In the genomic region with DNA sequence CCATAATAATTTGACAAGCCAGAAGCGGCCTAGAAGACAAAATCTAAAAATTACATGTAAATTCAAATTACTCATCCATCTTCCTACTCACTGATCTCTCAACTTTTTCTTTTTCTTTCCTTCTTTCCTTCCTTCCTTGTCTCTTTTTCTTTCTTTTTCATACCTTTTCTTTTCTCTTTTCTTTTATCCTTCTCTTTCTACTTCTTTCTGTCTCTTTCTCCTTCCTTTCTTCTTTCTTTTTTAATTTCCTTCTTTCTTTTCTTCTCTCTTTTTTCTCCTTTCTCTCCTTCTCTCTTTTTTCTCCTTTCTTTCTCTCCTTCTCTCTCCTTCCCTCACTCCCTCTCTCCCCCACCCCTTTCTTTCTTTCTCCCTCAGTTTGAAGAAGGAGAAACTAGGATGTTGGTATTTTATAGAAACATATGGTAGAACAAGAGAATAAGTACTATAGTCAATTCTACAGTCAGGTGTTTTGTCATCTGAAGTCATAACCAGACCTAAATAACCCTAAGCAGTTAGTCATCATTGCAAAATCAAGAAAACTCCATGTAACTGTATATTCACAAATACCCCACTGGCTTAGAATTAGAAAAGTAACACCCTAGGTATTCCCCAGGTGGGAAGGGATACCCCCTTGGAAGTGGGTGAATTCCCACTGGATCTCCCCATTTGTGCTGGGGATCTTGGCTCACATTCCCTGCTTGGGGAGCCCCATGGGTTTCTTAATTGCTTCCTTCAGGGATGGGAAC, we compare ENCODE assay signal across 1 cellular context.
A peak's percentile ranks its signal among the peaks of the same experiment; 100 is the strongest.
TF ChIP-seq lines count a peak whose summit lies in the region.

No MANE protein-coding gene starts in this region.

TF ChIP-seq in GM12878, 131 proteins besides CTCF, POLR2A, EP300 and RAD21 (continued from another document):
- TF ChIP-seq CUX1 (IDR thresholded peaks at IDR 0.05; ENCODE audit: insufficient replicate concordance, low read depth, low read length) (no peak), RUNX3 (IDR thresholded peaks at IDR 0.05; ENCODE audit: low read length) (peak; percentile 34; the same call in 1 of the 2 replicates), IRF3 (IDR thresholded peaks at IDR 0.05) (no peak), ZNF384 (IDR thresholded peaks at IDR 0.05; ENCODE audit: borderline replicate concordance, low read depth, low read length) (no peak), MLLT1 (IDR thresholded peaks at IDR 0.05) (peak; percentile 84; the same call in 1 of the 2 replicates), STAT3 (IDR thresholded peaks at IDR 0.05; ENCODE audit: low read depth, low read length) (no peak), FOXM1 (IDR thresholded peaks at IDR 0.05; ENCODE audit: low read depth, low read length) (no peak; the same call in none of the 2 replicates), EZH2 (IDR thresholded peaks at IDR 0.05; ENCODE audit: borderline replicate concordance, control insufficient read depth, low read depth, low read length) (no peak), PML (IDR thresholded peaks at IDR 0.05; ENCODE audit: low read length) (no peak), HDGF (IDR thresholded peaks at IDR 0.05) (peak; percentile 79; the same call in 1 of the 2 replicates), NR2F1 (conservative IDR thresholded peaks at IDR 0.05) (no peak), IRF4 (IDR thresholded peaks at IDR 0.05; ENCODE audit: low read depth, low read length) (no peak), POLR2AphosphoS2 (IDR thresholded peaks at IDR 0.05; ENCODE audit: low read depth, low read length) (no peak), TARDBP (IDR thresholded peaks at IDR 0.05; ENCODE audit: borderline replicate concordance) (no peak), RELA (IDR thresholded peaks at IDR 0.05; ENCODE audit: borderline replicate concordance, partially characterized antibody) (no peak), CEBPB (IDR thresholded peaks at IDR 0.05; ENCODE audit: borderline replicate concordance in 1 of 2, low read depth in 2 of 2, low read length in 2 of 2) (no peak), SMC3 (IDR thresholded peaks at IDR 0.05; ENCODE audit: borderline replicate concordance, low read length) (no peak), ATF3 (IDR thresholded peaks at IDR 0.05; ENCODE audit: borderline replicate concordance, extremely low read depth, low read depth, low read length) (no peak), CHD4 (IDR thresholded peaks at IDR 0.05) (no peak)
- TF ChIP-seq, protein P1, sequence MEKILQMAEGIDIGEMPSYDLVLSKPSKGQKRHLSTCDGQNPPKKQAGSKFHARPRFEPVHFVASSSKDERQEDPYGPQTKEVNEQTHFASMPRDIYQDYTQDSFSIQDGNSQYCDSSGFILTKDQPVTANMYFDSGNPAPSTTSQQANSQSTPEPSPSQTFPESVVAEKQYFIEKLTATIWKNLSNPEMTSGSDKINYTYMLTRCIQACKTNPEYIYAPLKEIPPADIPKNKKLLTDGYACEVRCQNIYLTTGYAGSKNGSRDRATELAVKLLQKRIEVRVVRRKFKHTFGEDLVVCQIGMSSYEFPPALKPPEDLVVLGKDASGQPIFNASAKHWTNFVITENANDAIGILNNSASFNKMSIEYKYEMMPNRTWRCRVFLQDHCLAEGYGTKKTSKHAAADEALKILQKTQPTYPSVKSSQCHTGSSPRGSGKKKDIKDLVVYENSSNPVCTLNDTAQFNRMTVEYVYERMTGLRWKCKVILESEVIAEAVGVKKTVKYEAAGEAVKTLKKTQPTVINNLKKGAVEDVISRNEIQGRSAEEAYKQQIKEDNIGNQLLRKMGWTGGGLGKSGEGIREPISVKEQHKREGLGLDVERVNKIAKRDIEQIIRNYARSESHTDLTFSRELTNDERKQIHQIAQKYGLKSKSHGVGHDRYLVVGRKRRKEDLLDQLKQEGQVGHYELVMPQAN (conservative IDR thresholded peaks at IDR 0.05), result no peak
TF ChIP-seq in GM12878: peak in this region for 21.
